8 cellular contexts compared by ENCODE assay signal in the genomic region with DNA sequence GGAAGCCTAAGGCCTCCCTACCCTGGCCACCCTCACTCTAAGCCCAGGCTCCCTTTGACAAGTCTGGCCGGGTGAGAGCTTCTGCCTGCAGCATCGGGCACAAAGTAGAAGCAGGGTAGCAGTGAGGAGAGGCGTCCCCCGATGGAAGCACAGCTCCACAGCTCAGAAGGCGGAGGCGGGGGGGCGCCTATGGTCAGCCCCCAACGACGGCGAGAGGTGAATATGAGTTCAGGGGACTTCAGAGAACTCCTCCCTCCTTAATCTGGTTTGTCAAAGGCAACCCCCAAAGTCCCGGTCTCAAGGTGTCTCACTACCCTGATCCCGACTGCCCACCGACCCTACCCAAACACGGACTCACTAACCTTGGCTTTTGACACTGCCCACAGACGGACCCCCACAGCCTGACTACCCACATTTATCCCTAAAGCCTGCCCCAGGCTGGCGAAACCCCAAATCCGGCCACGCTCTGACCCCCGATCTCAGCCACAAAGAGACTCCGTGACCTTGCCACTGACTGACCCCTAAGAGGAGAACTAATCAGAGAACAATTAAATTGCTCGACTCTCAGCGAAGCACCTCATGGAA. TPM values are rescaled to one million over a fixed set of nuclear protein-coding genes. Genes with fewer than 3 reads are reported as not detected.
DNase-seq lines count a peak whose midpoint lies in the region; ATAC-seq and TF ChIP-seq lines count a peak whose summit lies in the region.

No MANE protein-coding gene starts in this region.

- peak overlapping the region; percentile 46 for H3K4me3 ChIP-seq in GM12864 (ENCODE audit: low read depth, low read length)
- peak overlapping the region; percentile 42 to 82 (median 74) for H3K4me3 ChIP-seq in esophagus squamous epithelium
- peak overlapping the region; percentile 1 for H3K4me3 ChIP-seq in retinal pigment epithelial cell (ENCODE audit: low read length)

- no peak for TF ChIP-seq CTCF in GM12864 (IDR thresholded peaks at IDR 0.05; ENCODE audit: low read depth, low read length, missing control alignments)
- TF ChIP-seq CTCF in esophagus squamous epithelium (IDR thresholded peaks at IDR 0.05) = no peak
- TF ChIP-seq CTCF in retinal pigment epithelial cell (conservative IDR thresholded peaks at IDR 0.05; ENCODE audit: low read depth, low read length) = no peak
- no peak for TF ChIP-seq CTCF in GM20000 (IDR thresholded peaks at IDR 0.05; ENCODE audit: extremely low read depth, missing control alignments)

- no peaks in the 10 kb centered on the region for H3K36me3 ChIP-seq in esophagus squamous epithelium

- no peaks in the 10 kb centered on the region for H3K27me3 ChIP-seq in esophagus squamous epithelium

- DNase-seq in GM12864 (ENCODE audit: low read depth) = no peak
- peak; percentile 47 for DNase-seq in SK-N-DZ (ENCODE audit: low spot score)
- DNase-seq in esophagus squamous epithelium (lab: John Stamatoyannopoulos, UW) = no peak
- DNase-seq in retinal pigment epithelial cell (ENCODE audit: low read depth) = no peak
- no peak for DNase-seq in AG08396 (ENCODE audit: low spot score)
- no peak for DNase-seq in GM20000 (ENCODE audit: low spot score)

- no peak for ATAC-seq in GM18861 (IDR thresholded peaks at IDR 0.05; ENCODE audit: unreplicated experiment)
- ATAC-seq in HG02571 (IDR thresholded peaks at IDR 0.05; ENCODE audit: unreplicated experiment) = no peak

- WGBS in esophagus squamous epithelium, 2 donors = 38 to 39% methylated on average over 11 to 12 of the region's 22 CpGs

- peak overlapping the region; percentile 88 to 93 (median 90) for H3K27ac ChIP-seq in esophagus squamous epithelium

- TF ChIP-seq POLR2A in esophagus squamous epithelium (IDR thresholded peaks at IDR 0.05) = no peak

- no peaks in the 10 kb centered on the region for H3K9me3 ChIP-seq in esophagus squamous epithelium

- intact Hi-C loops in esophagus squamous epithelium (cut with DNase I) = no loop called here

- H3K4me1 ChIP-seq in esophagus squamous epithelium = peaks cover 24 to 56% (median 41%) of the 10 kb centered on the region in 3 donors

RNA-seq across cellular contexts. Expression of a gene that starts 5.3 kb away (rescaled TPM):
- polyA plus RNA-seq in SK-N-DZ (2014; cell fraction: cytosol; rRNA removed) = 79.5 and 102 TPM in 2 replicates
- polyA plus RNA-seq in SK-N-DZ (2014; cell fraction: nucleus; rRNA removed) = 83.1 and 85.5 TPM in 2 replicates
- total RNA-seq in esophagus squamous epithelium = 10 to 100 TPM; 12.6 to 62.9 (median 37.5) TPM

RNA-seq across cellular contexts. Expression of a gene that starts 23.0 kb away (rescaled TPM):
- polyA plus RNA-seq in SK-N-DZ (2014; cell fraction: cytosol; rRNA removed) = 26.6 and 31.0 TPM in 2 replicates
- 19.0 and 22.7 TPM in 2 replicates for polyA plus RNA-seq in SK-N-DZ (2014; cell fraction: nucleus; rRNA removed)
- total RNA-seq in esophagus squamous epithelium = 10 to 100 TPM; 10.1 to 16.9 (median 11.8) TPM

Comparison
In these comparisons a context has a peak if more than half of its experiments do, and no peak if none do; other contexts are left out.
1. H3K4me3 ChIP-seq: peak in every context shown above with its lines; median percentile 74 in esophagus squamous epithelium; 46 in GM12864; 1 in retinal pigment epithelial cell.